6 cellular contexts compared by ENCODE assay signal in genomic region chr17:61118871-61119270, GRCh38.
"Had no signal": no experiment of that assay in that cellular context is flagged by ENCODE, and none has a peak within 500 bp of the region (broad histone marks: within the 10 kb centered on the region; RNA-seq: fewer than 3 reads in every experiment).

No MANE protein-coding gene starts in this region.

- H3K4me2 ChIP-seq: GM23338 had no signal

- DNase-seq: H9, HCEC 1CT, KBM-7 had no signal

- H3K4me3 ChIP-seq: GM23338 had no signal

- H2AFZ ChIP-seq: GM23338 had no signal

- ATAC-seq: GM23338, HepG2 had no signal

- H3K27ac ChIP-seq: HL-60 had no signal
